ENCODE assay signal across 15 cellular contexts in the genomic region with DNA sequence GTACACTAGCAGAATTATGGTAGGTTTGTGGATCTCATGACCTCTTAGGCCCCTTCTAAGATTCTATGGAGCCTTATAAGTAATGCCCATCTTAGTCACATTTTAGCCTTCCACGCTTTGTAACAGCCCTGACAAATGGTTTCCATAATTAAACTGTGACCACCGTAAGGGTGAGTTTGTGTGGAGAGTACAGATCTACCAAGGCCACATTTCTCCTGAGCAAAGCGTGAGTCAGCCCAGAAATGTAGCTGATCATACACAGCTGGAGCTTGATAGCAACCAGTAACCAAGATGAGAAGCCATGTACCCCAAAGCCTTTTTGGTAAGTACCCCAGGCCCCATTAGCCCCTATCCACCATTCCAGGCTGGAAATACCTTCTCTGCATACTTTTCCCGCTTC. TPM values are rescaled to one million over a fixed set of nuclear protein-coding genes. Genes with fewer than 3 reads are reported as not detected.
DNase-seq lines count a peak whose midpoint lies in the region; ATAC-seq and TF ChIP-seq lines count a peak whose summit lies in the region.
"Had no signal": no experiment of that assay in that cellular context is flagged by ENCODE, and none has a peak within 500 bp of the region (broad histone marks: within the 10 kb centered on the region; RNA-seq: fewer than 3 reads in every experiment).

No MANE protein-coding gene starts in this region.

- TF ChIP-seq CTCF in thoracic aorta (IDR thresholded peaks at IDR 0.05) (no peak), mammary epithelial cell (conservative IDR thresholded peaks at IDR 0.05 in 1 of 2, IDR thresholded peaks at IDR 0.05 in 1 of 2; ENCODE audit: extremely low read depth in 1 of 2, insufficient read depth in 1 of 2, low read depth in 1 of 2, low read length in 2 of 2) (no peak)

- H3K4me3 ChIP-seq in GM23248 (no peak overlapping the region), adipocyte (ENCODE audit: low read length) (no peak overlapping the region), thoracic aorta (no peak overlapping the region), mammary epithelial cell (replicated peaks in 1 of 3; ENCODE audit: insufficient read depth in 1 of 3, low read depth in 2 of 3, low read length in 3 of 3) (no peak overlapping the region)
- H3K4me3 ChIP-seq: left lung had no signal

- DNase-seq in GM23248 = peak; percentile 95
- peak; percentile 75 for DNase-seq in adipocyte (ENCODE audit: low read depth)
- DNase-seq in fibroblast of peridontal ligament (ENCODE audit: extremely low read depth) = peak; percentile 90
- peak; percentile 21 for DNase-seq in thoracic aorta (ENCODE audit: low spot score)
- no peak for DNase-seq in GOT3 (lab: John Stamatoyannopoulos, UW)
- DNase-seq in mammary epithelial cell = no peak
- DNase-seq: activated CD8-positive, alpha-beta memory T cell treated with anti-CD3 and anti-CD28 coated beads, Interleukin-2, amount 50 U/mL, for 4 hours; activated naive CD4-positive, alpha-beta T cell treated with anti-CD3 and anti-CD28 coated beads, Interleukin-2, amount 10 ng/mL, durations not matched to agents 7 days and 5 days; cerebellar nuclear complex; left lung; naive thymus-derived CD4-positive, alpha-beta T cell; NCI-H1105 treated with DMSO at 0.1 percent for 48 hours; NCI-H226 had no signal

- peaks cover 46% of the 10 kb centered on the region for H3K4me1 ChIP-seq in GM23248 (ENCODE audit: insufficient read depth)
- peaks cover 16% of the 10 kb centered on the region for H3K4me1 ChIP-seq in adipocyte (ENCODE audit: control insufficient read depth, insufficient read depth, low read length)
- peaks cover 50 to 63% of the 10 kb centered on the region in 2 donors for H3K4me1 ChIP-seq in thoracic aorta (ENCODE audit: control insufficient read depth in 1 of 2, low read depth in 2 of 2)
- H3K4me1 ChIP-seq in mammary epithelial cell (ENCODE audit: insufficient read depth, low read length) = no peaks in the 10 kb centered on the region

- in situ Hi-C loops in GM23248 (cut with MboI) (no loop called here), mammary epithelial cell (cut with MboI; ENCODE audit: low sequenced_read_pairs in 2 of 2) (no loop called here)

- no peaks in the 10 kb centered on the region for H3K9me2 ChIP-seq in GM23248 (ENCODE audit: insufficient read depth)

- dilution Hi-C loops in mammary epithelial cell (cut with HindIII; ENCODE audit: low sequenced_read_pairs) = no loop called here

- H3F3A ChIP-seq in GM23248 (ENCODE audit: insufficient read depth) = peaks cover 54% of the 10 kb centered on the region

- intact Hi-C loops in mammary epithelial cell (cut with micrococcal nuclease) = no loop called here

- H2AFZ ChIP-seq in GM23248 = no peak overlapping the region
- H2AFZ ChIP-seq in mammary epithelial cell (ENCODE audit: low read depth, low read length) = no peak overlapping the region

- peak overlapping the region; percentile 57 for H3K9ac ChIP-seq in GM23248
- no peak overlapping the region for H3K9ac ChIP-seq in adipocyte (ENCODE audit: low read length)
- H3K9ac ChIP-seq in mammary epithelial cell (ENCODE audit: insufficient read depth, low read length) = no peak overlapping the region

- H3K79me2 ChIP-seq in GM23248 (ENCODE audit: insufficient read depth) (no peaks in the 10 kb centered on the region), mammary epithelial cell (ENCODE audit: insufficient read depth, low read length) (peaks cover 4% of the 10 kb centered on the region)

- H4K20me1 ChIP-seq in GM23248 (ENCODE audit: insufficient read depth) (no peaks in the 10 kb centered on the region), mammary epithelial cell (ENCODE audit: insufficient read depth, low read length) (no peaks in the 10 kb centered on the region)

- H3K4me2 ChIP-seq in GM23248 (ENCODE audit: unreplicated experiment) = peak overlapping the region; percentile 52
- no peak overlapping the region for H3K4me2 ChIP-seq in mammary epithelial cell (ENCODE audit: insufficient read depth, low read depth, low read length)

- H3K36me3 ChIP-seq in GM23248 (ENCODE audit: low read depth) (peaks cover 43% of the 10 kb centered on the region; the same call in 1 of the 2 replicates), adipocyte (ENCODE audit: control insufficient read depth, insufficient read depth, low read length, severe bottlenecking) (peaks cover 86% of the 10 kb centered on the region), thoracic aorta (peaks cover 34% of the 10 kb centered on the region), mammary epithelial cell (ENCODE audit: insufficient read depth, low read length) (peaks cover 38% of the 10 kb centered on the region)

- 27 to 31% methylated on average over 4 of the region's 4 CpGs for WGBS in GM23248 (ENCODE audit: low coverage in 1 of 2, low lambda C conversion rate in 2 of 2, missing lambda C conversion rate in 2 of 2), 2 experiments
- 98% methylated on average over 4 of the region's 4 CpGs for WGBS in mammary epithelial cell (ENCODE audit: low coverage, missing lambda C conversion rate)

- H3K27ac ChIP-seq in GM23248 = peak overlapping the region; percentile 93
- peak overlapping the region; percentile 85 to 94 for H3K27ac ChIP-seq in thoracic aorta
- no peak overlapping the region for H3K27ac ChIP-seq in mammary epithelial cell (ENCODE audit: insufficient read depth, low read depth, low read length)
- H3K27ac ChIP-seq: left lung had no signal

- CTCF ChIA-PET in mammary epithelial cell (lab: Charles Lee; ENCODE audit: low non-redundant PET) = interaction anchor here (0.6 kb wide), 1 partner anchor 143 kb away, joined by 4 read pairs; no protein-coding TSS in a partner anchor

- H3K9me3 ChIP-seq in GM23248 (ENCODE audit: low read depth) (no peaks in the 10 kb centered on the region), adipocyte (ENCODE audit: control insufficient read depth, low read length) (no peaks in the 10 kb centered on the region), thoracic aorta (no peaks in the 10 kb centered on the region), mammary epithelial cell (replicated peaks; ENCODE audit: insufficient read depth, low read length) (no peaks in the 10 kb centered on the region)
- H3K9me3 ChIP-seq: left lung had no signal

- ATAC-seq in thoracic aorta (ENCODE audit: insufficient number of reproducible peaks, low FRiP score, low read depth) (peak; percentile 92), HG02938 (IDR thresholded peaks at IDR 0.05; ENCODE audit: unreplicated experiment) (no peak)
- ATAC-seq: left lung; naive thymus-derived CD4-positive, alpha-beta T cell; WTC11 had no signal

- H3K27me3 ChIP-seq in GM23248 (replicated peaks; ENCODE audit: insufficient read depth) (no peaks in the 10 kb centered on the region), adipocyte (replicated peaks; ENCODE audit: control insufficient read depth, insufficient read depth, low read length) (no peaks in the 10 kb centered on the region), thoracic aorta (replicated peaks; ENCODE audit: insufficient read depth) (no peaks in the 10 kb centered on the region), mammary epithelial cell (ENCODE audit: insufficient read depth, low read length) (no peaks in the 10 kb centered on the region)
- H3K27me3 ChIP-seq: left lung had no signal

- BruUV-seq in mammary epithelial cell (replicated peaks; lab: Mats Ljungman, UMichigan) = no TSS peak

RNA-seq across cellular contexts. Expression of a gene that starts 31.7 kb away (rescaled TPM):
- total RNA-seq in GM23248 (2014; rRNA removed; shearing (Covaris generic)) = 65.8 and 74.4 TPM in 2 replicates
- 43.8 and 47.2 TPM in 2 replicates for polyA plus RNA-seq in GM23248 (2016; fragmentation: Nextera tagmentation; extraction: Ambion mirVana)
- 1 to 10 TPM; 3.9 to 7.3 TPM for total RNA-seq in thoracic aorta
- 100 to 1,000 TPM in 1 of 2 donors, 10 to 100 TPM in 1; 72.4 to 127 TPM for total RNA-seq in mammary epithelial cell
- 30.9 TPM for polyA plus RNA-seq in mammary epithelial cell
- polyA minus RNA-seq in mammary epithelial cell = 37.2 TPM

RNA-seq across cellular contexts. Expression of a gene that starts 55.8 kb away (rescaled TPM):
- total RNA-seq in GM23248 (2014; rRNA removed; shearing (Covaris generic)) = not detected in 2 replicates
- polyA plus RNA-seq in GM23248 (2016; fragmentation: Nextera tagmentation; extraction: Ambion mirVana) (not detected in 2 replicates), mammary epithelial cell (not detected)
- total RNA-seq in thoracic aorta (10 to 100 TPM in 1 of 2 donors, 1 to 10 TPM in 1; 6.2 to 13.0 TPM), mammary epithelial cell (under 1 TPM in 1 of 2 donors, not detected in 1; under 0.01 TPM)
- polyA minus RNA-seq in mammary epithelial cell = not detected
- total RNA-seq: naive thymus-derived CD4-positive, alpha-beta T cell had no signal
- polyA plus RNA-seq: naive thymus-derived CD4-positive, alpha-beta T cell had no signal

Comparison
In these comparisons a context has a peak if more than half of its experiments do, and no peak if none do; other contexts are left out.
1. DNase-seq: peak in GM23248 (single experiment), adipocyte (single experiment), fibroblast of peridontal ligament (single experiment) and thoracic aorta (single experiment); none in GOT3 (single experiment) and mammary epithelial cell (single experiment).